1 cellular context compared by ENCODE assay signal in the genomic region with DNA sequence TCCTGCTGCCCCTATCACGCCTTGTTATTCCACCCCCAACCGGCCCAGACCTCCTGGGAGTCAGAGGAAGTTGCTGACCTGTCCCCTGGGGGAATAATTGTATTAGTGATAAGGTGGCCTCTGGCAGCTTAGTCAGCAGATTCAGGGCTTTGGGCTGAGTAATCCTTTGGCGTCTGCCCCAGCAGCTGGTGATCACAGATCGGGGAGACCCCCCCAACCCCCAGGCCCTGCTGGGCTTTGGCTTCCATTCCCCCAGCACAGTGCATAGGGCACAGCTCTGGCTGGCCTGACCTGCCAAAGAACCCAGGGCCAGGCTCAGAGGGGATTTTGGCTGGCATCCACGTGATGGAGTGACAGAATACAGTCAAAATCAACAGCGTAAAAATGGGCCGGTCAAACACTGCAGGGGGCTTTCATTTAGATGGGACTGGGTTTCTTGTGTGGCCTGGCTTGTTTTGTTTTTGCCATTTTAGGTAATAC.
TF ChIP-seq lines count a peak whose summit lies in the region.

No MANE protein-coding gene starts in this region.

TF ChIP-seq in SK-N-SH, 30 proteins besides CTCF, POLR2A, EP300 and RAD21 (continued from another document):
- TF ChIP-seq, protein P1, sequence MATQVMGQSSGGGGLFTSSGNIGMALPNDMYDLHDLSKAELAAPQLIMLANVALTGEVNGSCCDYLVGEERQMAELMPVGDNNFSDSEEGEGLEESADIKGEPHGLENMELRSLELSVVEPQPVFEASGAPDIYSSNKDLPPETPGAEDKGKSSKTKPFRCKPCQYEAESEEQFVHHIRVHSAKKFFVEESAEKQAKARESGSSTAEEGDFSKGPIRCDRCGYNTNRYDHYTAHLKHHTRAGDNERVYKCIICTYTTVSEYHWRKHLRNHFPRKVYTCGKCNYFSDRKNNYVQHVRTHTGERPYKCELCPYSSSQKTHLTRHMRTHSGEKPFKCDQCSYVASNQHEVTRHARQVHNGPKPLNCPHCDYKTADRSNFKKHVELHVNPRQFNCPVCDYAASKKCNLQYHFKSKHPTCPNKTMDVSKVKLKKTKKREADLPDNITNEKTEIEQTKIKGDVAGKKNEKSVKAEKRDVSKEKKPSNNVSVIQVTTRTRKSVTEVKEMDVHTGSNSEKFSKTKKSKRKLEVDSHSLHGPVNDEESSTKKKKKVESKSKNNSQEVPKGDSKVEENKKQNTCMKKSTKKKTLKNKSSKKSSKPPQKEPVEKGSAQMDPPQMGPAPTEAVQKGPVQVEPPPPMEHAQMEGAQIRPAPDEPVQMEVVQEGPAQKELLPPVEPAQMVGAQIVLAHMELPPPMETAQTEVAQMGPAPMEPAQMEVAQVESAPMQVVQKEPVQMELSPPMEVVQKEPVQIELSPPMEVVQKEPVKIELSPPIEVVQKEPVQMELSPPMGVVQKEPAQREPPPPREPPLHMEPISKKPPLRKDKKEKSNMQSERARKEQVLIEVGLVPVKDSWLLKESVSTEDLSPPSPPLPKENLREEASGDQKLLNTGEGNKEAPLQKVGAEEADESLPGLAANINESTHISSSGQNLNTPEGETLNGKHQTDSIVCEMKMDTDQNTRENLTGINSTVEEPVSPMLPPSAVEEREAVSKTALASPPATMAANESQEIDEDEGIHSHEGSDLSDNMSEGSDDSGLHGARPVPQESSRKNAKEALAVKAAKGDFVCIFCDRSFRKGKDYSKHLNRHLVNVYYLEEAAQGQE (IDR thresholded peaks at IDR 0.05; ENCODE audit: low read depth, low read length), result no peak
- TF ChIP-seq EZH2phosphoT487 (IDR thresholded peaks at IDR 0.05; ENCODE audit: borderline replicate concordance, low read depth) (no peak), MEF2A (IDR thresholded peaks at IDR 0.05; ENCODE audit: borderline replicate concordance, low read depth) (no peak), NFIC (IDR thresholded peaks at IDR 0.05; ENCODE audit: borderline replicate concordance) (peak; percentile 79), POLR2AphosphoS5 (IDR thresholded peaks at IDR 0.05; ENCODE audit: low read depth, low read length) (no peak), TEAD4 (IDR thresholded peaks at IDR 0.05; ENCODE audit: borderline replicate concordance, insufficient read depth) (0 out of 2 replicates have a peak, but pooled peaks have one; percentile 37), YY1 (IDR thresholded peaks at IDR 0.05; ENCODE audit: low read depth) (no peak), CHD2 (IDR thresholded peaks at IDR 0.05; ENCODE audit: low read length, partially characterized antibody) (no peak), FOSL2 (IDR thresholded peaks at IDR 0.05; ENCODE audit: borderline replicate concordance, low read depth) (0 out of 2 replicates have a peak, but pooled peaks have one; percentile 32), GATA2 (CRISPR knock-in tag; IDR thresholded peaks at IDR 0.05) (no peak), RFX5 (IDR thresholded peaks at IDR 0.05; ENCODE audit: low read length) (no peak), MXI1 (IDR thresholded peaks at IDR 0.05; ENCODE audit: low read depth, low read length) (no peak)
- TF ChIP-seq, protein P2, sequence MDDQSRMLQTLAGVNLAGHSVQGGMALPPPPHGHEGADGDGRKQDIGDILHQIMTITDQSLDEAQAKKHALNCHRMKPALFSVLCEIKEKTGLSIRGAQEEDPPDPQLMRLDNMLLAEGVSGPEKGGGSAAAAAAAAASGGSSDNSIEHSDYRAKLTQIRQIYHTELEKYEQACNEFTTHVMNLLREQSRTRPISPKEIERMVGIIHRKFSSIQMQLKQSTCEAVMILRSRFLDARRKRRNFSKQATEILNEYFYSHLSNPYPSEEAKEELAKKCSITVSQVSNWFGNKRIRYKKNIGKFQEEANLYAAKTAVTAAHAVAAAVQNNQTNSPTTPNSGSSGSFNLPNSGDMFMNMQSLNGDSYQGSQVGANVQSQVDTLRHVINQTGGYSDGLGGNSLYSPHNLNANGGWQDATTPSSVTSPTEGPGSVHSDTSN (IDR thresholded peaks at IDR 0.05), result peak; percentile 39; the same call in 1 of the 2 replicates
- TF ChIP-seq, protein P3, sequence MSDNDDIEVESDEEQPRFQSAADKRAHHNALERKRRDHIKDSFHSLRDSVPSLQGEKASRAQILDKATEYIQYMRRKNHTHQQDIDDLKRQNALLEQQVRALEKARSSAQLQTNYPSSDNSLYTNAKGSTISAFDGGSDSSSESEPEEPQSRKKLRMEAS (IDR thresholded peaks at IDR 0.05; ENCODE audit: low read depth), result peak; percentile 46; the same call in 1 of the 2 replicates
TF ChIP-seq in SK-N-SH: peak in this region for 9.
